In the genomic region with DNA sequence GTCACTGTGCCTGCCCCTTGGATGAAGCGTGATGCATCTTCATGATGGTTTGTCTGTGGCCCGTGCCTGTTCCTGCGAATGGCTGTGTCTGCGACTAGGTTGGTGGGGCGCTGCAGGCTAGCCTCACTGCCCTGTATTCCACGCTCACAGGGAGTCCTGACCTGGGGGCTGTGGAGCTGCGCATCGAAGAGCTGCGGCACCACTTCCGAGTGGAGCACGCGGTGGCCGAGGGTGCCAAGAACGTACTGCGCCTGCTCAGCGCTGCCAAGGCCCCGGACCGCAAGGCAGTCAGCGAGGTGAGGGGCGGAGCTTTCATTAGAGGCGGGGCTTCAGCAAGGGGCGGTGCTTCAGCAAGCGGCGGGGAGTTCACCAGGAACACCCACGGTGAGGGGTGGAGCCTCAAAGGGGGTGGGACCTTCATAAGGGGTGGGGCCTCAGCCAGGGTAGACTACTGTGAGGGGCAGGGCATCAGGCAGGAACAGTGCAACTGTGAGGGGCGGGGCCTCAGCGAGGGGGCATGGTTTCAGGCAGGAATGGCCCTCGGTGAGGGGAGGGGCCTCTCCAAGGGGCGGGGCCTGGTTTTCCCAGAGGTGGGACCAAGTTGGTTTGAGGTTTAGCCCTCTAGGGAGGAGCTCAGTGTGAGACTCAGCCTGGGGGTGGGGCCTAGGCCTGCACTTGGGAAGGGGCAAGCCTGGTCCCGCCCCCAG, we compare ENCODE assay signal across 1 cellular context.
TF ChIP-seq lines count a peak whose summit lies in the region.

No MANE protein-coding gene starts in this region.

TF ChIP-seq in K562, 482 proteins besides CTCF, POLR2A, EP300 and RAD21 (continues in another document):
- TF ChIP-seq ZNF121 (CRISPR knock-in tag; conservative IDR thresholded peaks at IDR 0.05) (no peak), ZNF224 (CRISPR knock-in tag; IDR thresholded peaks at IDR 0.05) (no peak), ZNF408 (CRISPR knock-in tag; IDR thresholded peaks at IDR 0.05; ENCODE audit: low read depth) (no peak), USF2 (CRISPR knock-in tag; IDR thresholded peaks at IDR 0.05) (no peak), COPS2 (conservative IDR thresholded peaks at IDR 0.05) (no peak), MAFG (tag; conservative IDR thresholded peaks at IDR 0.05) (no peak), POLR2B (IDR thresholded peaks at IDR 0.05; ENCODE audit: low read depth, partially characterized antibody) (no peak), CBX5 (IDR thresholded peaks at IDR 0.05; ENCODE audit: borderline replicate concordance, low read depth) (no peak), BMI1 (IDR thresholded peaks at IDR 0.05; ENCODE audit: low read length) (no peak), MCM3 (IDR thresholded peaks at IDR 0.05) (no peak), MGA (IDR thresholded peaks at IDR 0.05) (peak; percentile 98), EGR1 (conservative IDR thresholded peaks at IDR 0.05) (no peak; the same call in 1 of the 2 replicates), KLF16 (IDR thresholded peaks at IDR 0.05) (no peak), HNRNPLL (IDR thresholded peaks at IDR 0.05; ENCODE audit: low read depth, low read length, poor library complexity, severe bottlenecking) (peak; percentile 79), TAF15 (IDR thresholded peaks at IDR 0.05; ENCODE audit: low read depth, low read length) (no peak), SPI1 (IDR thresholded peaks at IDR 0.05; ENCODE audit: borderline replicate concordance, low read depth, low read length) (no peak), DIDO1 (tag; IDR thresholded peaks at IDR 0.05; ENCODE audit: low read depth) (no peak), ARID2 (IDR thresholded peaks at IDR 0.05) (no peak), CEBPB (tag; IDR thresholded peaks at IDR 0.05) (no peak), SREBF2 (CRISPR knock-in tag; IDR thresholded peaks at IDR 0.05) (no peak), SIN3B (IDR thresholded peaks at IDR 0.05; ENCODE audit: low read depth) (no peak), CTBP1 (IDR thresholded peaks at IDR 0.05; ENCODE audit: borderline replicate concordance) (no peak; the same call in 1 of the 2 replicates), FOXO4 (CRISPR knock-in tag; IDR thresholded peaks at IDR 0.05) (no peak), MEIS2 (IDR thresholded peaks at IDR 0.05; ENCODE audit: partially characterized antibody) (peak; percentile 42), CBFB (CRISPR knock-in tag; IDR thresholded peaks at IDR 0.05) (no peak), CHD2 (IDR thresholded peaks at IDR 0.05; ENCODE audit: low read depth, low read length) (peak; percentile 15; the same call in 1 of the 2 replicates), ZNF316 (IDR thresholded peaks at IDR 0.05) (no peak), HDAC8 (tag; IDR thresholded peaks at IDR 0.05) (no peak), NR2C1 (IDR thresholded peaks at IDR 0.05) (no peak), NR2C1 (tag; IDR thresholded peaks at IDR 0.05) (no peak), HDAC3 (IDR thresholded peaks at IDR 0.05; ENCODE audit: borderline replicate concordance, partially characterized antibody) (no peak), RBM39 (optimal IDR thresholded peaks at IDR 0.05; ENCODE audit: low read depth, low read length) (no peak), NCOR1 (IDR thresholded peaks at IDR 0.05) (no peak), ZFP30 (CRISPR knock-in tag; IDR thresholded peaks at IDR 0.05; ENCODE audit: borderline replicate concordance) (no peak), MCM7 (IDR thresholded peaks at IDR 0.05) (no peak), SUPT5H (IDR thresholded peaks at IDR 0.05) (peak; percentile 44; the same call in 1 of the 2 replicates), CHCHD3 (CRISPR knock-in tag; IDR thresholded peaks at IDR 0.05) (no peak)
- TF ChIP-seq, protein P1, sequence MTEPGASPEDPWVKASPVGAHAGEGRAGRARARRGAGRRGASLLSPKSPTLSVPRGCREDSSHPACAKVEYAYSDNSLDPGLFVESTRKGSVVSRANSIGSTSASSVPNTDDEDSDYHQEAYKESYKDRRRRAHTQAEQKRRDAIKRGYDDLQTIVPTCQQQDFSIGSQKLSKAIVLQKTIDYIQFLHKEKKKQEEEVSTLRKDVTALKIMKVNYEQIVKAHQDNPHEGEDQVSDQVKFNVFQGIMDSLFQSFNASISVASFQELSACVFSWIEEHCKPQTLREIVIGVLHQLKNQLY (CRISPR knock-in tag; conservative IDR thresholded peaks at IDR 0.05): peak in 1 of 2 experiments; percentile 41; a peak in 1 of 4 replicates
- TF ChIP-seq, protein P2, sequence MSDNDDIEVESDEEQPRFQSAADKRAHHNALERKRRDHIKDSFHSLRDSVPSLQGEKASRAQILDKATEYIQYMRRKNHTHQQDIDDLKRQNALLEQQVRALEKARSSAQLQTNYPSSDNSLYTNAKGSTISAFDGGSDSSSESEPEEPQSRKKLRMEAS (CRISPR knock-in tag; IDR thresholded peaks at IDR 0.05): peak; percentile 98
- TF ChIP-seq, protein P3, sequence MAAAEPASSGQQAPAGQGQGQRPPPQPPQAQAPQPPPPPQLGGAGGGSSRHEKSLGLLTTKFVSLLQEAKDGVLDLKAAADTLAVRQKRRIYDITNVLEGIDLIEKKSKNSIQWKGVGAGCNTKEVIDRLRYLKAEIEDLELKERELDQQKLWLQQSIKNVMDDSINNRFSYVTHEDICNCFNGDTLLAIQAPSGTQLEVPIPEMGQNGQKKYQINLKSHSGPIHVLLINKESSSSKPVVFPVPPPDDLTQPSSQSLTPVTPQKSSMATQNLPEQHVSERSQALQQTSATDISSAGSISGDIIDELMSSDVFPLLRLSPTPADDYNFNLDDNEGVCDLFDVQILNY (CRISPR knock-in tag; IDR thresholded peaks at IDR 0.05): 0 out of 2 replicates have a peak, but pooled peaks have one; percentile 55
- TF ChIP-seq, protein P4, sequence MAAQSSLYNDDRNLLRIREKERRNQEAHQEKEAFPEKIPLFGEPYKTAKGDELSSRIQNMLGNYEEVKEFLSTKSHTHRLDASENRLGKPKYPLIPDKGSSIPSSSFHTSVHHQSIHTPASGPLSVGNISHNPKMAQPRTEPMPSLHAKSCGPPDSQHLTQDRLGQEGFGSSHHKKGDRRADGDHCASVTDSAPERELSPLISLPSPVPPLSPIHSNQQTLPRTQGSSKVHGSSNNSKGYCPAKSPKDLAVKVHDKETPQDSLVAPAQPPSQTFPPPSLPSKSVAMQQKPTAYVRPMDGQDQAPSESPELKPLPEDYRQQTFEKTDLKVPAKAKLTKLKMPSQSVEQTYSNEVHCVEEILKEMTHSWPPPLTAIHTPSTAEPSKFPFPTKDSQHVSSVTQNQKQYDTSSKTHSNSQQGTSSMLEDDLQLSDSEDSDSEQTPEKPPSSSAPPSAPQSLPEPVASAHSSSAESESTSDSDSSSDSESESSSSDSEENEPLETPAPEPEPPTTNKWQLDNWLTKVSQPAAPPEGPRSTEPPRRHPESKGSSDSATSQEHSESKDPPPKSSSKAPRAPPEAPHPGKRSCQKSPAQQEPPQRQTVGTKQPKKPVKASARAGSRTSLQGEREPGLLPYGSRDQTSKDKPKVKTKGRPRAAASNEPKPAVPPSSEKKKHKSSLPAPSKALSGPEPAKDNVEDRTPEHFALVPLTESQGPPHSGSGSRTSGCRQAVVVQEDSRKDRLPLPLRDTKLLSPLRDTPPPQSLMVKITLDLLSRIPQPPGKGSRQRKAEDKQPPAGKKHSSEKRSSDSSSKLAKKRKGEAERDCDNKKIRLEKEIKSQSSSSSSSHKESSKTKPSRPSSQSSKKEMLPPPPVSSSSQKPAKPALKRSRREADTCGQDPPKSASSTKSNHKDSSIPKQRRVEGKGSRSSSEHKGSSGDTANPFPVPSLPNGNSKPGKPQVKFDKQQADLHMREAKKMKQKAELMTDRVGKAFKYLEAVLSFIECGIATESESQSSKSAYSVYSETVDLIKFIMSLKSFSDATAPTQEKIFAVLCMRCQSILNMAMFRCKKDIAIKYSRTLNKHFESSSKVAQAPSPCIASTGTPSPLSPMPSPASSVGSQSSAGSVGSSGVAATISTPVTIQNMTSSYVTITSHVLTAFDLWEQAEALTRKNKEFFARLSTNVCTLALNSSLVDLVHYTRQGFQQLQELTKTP (IDR thresholded peaks at IDR 0.05; ENCODE audit: low read depth in 1 of 2, partially characterized antibody in 2 of 2): no peak
- TF ChIP-seq, protein P5, sequence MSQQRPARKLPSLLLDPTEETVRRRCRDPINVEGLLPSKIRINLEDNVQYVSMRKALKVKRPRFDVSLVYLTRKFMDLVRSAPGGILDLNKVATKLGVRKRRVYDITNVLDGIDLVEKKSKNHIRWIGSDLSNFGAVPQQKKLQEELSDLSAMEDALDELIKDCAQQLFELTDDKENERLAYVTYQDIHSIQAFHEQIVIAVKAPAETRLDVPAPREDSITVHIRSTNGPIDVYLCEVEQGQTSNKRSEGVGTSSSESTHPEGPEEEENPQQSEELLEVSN (IDR thresholded peaks at IDR 0.05; ENCODE audit: borderline replicate concordance in 1 of 2, extremely low read depth in 1 of 2, insufficient read depth in 1 of 2, insufficient read length in 1 of 2, low read depth in 1 of 2, low read length in 1 of 2, poor library complexity in 1 of 2, severe bottlenecking in 1 of 2): peak; percentile 97
